ENCODE assay signal across 1 cellular context in the genomic region with DNA sequence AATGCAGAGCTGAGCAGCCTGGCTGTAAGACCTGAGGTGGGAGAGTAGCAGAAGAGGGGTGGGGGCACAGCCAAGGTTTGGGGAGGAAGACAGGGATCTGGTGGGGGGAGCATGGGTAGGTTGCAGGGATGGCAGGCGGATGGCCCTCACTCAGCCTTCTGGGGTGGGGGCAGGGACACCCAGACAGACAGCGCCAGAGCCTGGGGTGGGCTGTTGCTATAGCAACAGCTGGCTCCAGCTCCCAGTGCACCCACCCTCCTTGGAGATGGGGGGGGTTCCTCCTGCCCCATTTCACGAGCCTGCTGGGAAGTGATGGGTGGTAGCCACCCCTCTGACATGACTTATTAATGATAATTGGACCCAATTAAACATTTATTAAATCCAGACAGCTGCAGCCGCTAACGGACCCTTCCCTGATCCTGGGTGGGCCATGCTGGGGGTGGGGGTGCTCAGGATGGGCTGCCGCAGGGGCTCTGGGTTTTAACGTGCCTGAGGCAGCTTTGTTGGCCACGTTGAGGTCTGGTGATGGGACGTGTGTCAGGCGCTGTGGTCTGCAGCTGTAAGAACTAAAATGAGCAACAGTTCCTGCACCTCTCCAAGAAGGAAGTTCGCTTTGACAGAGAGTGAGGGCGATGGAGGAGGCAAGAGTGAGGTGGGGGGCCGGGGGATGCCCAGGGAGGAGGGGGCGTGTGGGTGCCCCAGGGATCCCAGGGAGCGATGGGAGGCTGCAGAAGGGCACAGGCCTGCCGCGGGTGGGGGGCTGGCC.
TF ChIP-seq lines count a peak whose summit lies in the region.

No MANE protein-coding gene starts in this region.

TF ChIP-seq in IMR-90, 13 proteins besides CTCF, POLR2A, EP300 and RAD21:
- TF ChIP-seq MXI1 (IDR thresholded peaks at IDR 0.05; ENCODE audit: borderline replicate concordance, low read depth, low read length) (no peak), CHD1 (IDR thresholded peaks at IDR 0.05; ENCODE audit: low read depth, low read length) (no peak), CEBPB (IDR thresholded peaks at IDR 0.05; ENCODE audit: low read depth, low read length) (no peak), MAFK (IDR thresholded peaks at IDR 0.05; ENCODE audit: low read depth, low read length) (no peak), BHLHE40 (IDR thresholded peaks at IDR 0.05; ENCODE audit: low read depth, low read length) (no peak), ELK1 (IDR thresholded peaks at IDR 0.05; ENCODE audit: borderline replicate concordance, low read depth, low read length) (no peak), NFE2L2 (IDR thresholded peaks at IDR 0.05; ENCODE audit: low read depth, low read length) (no peak), MAZ (IDR thresholded peaks at IDR 0.05; ENCODE audit: borderline replicate concordance, low read depth, low read length) (no peak), SMC3 (IDR thresholded peaks at IDR 0.05; ENCODE audit: low read depth, low read length) (no peak), RCOR1 (IDR thresholded peaks at IDR 0.05; ENCODE audit: insufficient replicate concordance, low read length) (no peak), RFX5 (IDR thresholded peaks at IDR 0.05; ENCODE audit: low read depth, low read length) (no peak)
- TF ChIP-seq, protein P1, sequence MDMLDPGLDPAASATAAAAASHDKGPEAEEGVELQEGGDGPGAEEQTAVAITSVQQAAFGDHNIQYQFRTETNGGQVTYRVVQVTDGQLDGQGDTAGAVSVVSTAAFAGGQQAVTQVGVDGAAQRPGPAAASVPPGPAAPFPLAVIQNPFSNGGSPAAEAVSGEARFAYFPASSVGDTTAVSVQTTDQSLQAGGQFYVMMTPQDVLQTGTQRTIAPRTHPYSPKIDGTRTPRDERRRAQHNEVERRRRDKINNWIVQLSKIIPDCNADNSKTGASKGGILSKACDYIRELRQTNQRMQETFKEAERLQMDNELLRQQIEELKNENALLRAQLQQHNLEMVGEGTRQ (IDR thresholded peaks at IDR 0.05; ENCODE audit: low read depth, low read length), result no peak
